ENCODE assay signal across 1 cellular context in the genomic region with DNA sequence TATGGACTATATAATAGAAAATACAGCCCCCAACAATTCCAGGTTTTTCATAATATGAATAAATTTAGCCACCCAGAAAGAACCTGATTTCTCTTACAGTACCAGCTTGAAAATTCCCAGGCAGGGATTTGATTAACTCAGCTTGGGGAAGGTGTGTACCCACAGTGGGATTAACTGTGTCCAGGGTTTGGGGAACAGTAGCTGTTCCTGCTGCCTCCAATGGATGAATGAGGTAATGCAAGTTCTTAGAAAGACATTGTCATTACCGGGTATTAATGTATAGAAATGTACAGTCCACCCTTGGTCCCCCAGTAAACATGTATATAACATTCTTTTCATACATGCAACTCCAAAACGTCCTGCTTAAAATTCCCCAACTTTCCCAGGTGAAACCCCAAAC.
TF ChIP-seq lines count a peak whose summit lies in the region.

No MANE protein-coding gene starts in this region.

TF ChIP-seq in HCT116, 20 proteins besides CTCF, POLR2A, EP300 and RAD21 (continued from another document):
- TF ChIP-seq, protein P1, sequence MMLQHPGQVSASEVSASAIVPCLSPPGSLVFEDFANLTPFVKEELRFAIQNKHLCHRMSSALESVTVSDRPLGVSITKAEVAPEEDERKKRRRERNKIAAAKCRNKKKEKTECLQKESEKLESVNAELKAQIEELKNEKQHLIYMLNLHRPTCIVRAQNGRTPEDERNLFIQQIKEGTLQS (IDR thresholded peaks at IDR 0.05) = no peak
- TF ChIP-seq CBX3 (IDR thresholded peaks at IDR 0.05; ENCODE audit: low read depth) = no peak
- TF ChIP-seq ELF1 (IDR thresholded peaks at IDR 0.05; ENCODE audit: borderline replicate concordance, low read depth) = no peak
- TF ChIP-seq SP1 (IDR thresholded peaks at IDR 0.05; ENCODE audit: low read depth) = no peak
- no peak for TF ChIP-seq TCF7L2 (IDR thresholded peaks at IDR 0.05; ENCODE audit: borderline replicate concordance, extremely low read depth, insufficient read depth, insufficient read length)
- no peak for TF ChIP-seq POLR2AphosphoS5 (IDR thresholded peaks at IDR 0.05; ENCODE audit: low read depth, low read length)
